ENCODE assay signal across 18 cellular contexts in genomic region chr6:86619428-86619827, GRCh38.
"Had no signal": no experiment of that assay in that cellular context is flagged by ENCODE, and none has a peak within 500 bp of the region (broad histone marks: within the 10 kb centered on the region; RNA-seq: fewer than 3 reads in every experiment).

No MANE protein-coding gene starts in this region.

- H3K4me3 ChIP-seq: neural progenitor cell, ovary, pancreas, prostate gland, psoas muscle, right atrium auricular region, right lobe of liver, sigmoid colon, skin epidermis, smooth muscle cell, spleen had no signal

- ATAC-seq: naive thymus-derived CD8-positive, alpha-beta T cell; natural killer cell; natural killer cell treated with Interleukin-12 subunit alpha and Interleukin-12 subunit beta and Interleukin-15 and Interleukin-18, amount 100 ng/mL, for 72 hours; pancreas; psoas muscle; right cardiac atrium; right lobe of liver; sciatic nerve had no signal

- H3K4me1 ChIP-seq: pancreas, prostate gland, psoas muscle, right atrium auricular region, right lobe of liver, sigmoid colon, spleen had no signal

- H3K9me3 ChIP-seq: neutrophil, ovary, prostate gland, right lobe of liver had no signal

- H3K36me3 ChIP-seq: neural progenitor cell, neutrophil, ovary, pancreas, prostate gland, right atrium auricular region, right lobe of liver, sigmoid colon, spleen had no signal

- H3K27ac ChIP-seq: neural progenitor cell, neutrophil, ovary, pancreas, parathyroid adenoma, prostate gland, psoas muscle, right atrium auricular region, right lobe of liver, sigmoid colon, skin epidermis, spleen had no signal
